In the genomic region with DNA sequence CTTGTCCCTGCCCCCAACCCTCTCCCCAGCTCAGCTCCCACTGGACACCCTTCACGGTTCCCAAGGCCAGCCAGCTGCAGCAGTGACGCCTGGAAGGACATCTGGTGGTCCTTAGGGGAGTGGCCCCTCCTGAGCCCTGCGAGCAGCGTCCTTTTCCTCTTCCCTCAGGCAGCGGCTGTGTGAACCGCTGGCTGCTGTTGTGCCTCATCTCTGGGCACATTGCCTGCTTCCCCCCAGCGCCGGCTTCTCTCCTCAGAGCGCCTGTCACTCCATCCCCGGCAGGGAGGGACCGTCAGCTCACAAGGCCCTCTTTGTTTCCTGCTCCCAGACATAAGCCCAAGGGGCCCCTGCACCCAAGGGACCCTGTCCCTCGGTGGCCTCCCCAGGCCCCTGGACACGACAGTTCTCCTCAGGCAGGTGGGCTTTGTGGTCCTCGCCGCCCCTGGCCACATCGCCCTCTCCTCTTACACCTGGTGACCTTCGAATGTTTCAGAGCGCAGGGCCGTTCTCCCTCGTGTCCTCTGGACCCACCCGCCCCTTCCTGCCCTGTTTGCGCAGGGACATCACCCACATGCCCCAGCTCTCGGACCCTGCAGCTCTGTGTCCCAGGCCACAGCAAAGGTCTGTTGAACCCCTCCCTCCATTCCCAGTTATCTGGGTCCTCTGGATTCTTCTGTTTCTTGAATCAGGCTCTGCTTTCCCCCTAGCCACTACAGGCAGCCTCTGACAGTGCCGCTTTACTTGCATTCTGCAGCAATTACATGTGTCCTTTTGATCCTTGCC, we compare ENCODE assay signal across 11 cellular contexts. TPM values are rescaled to one million over a fixed set of nuclear protein-coding genes. Genes with fewer than 3 reads are reported as not detected.
A peak's percentile ranks its signal among the peaks of the same experiment; 100 is the strongest.
DNase-seq lines count a peak whose midpoint lies in the region; ATAC-seq, FAIRE-seq and TF ChIP-seq lines count a peak whose summit lies in the region.
"Had no signal": no experiment of that assay in that cellular context is flagged by ENCODE, and none has a peak within 500 bp of the region (broad histone marks: within the 10 kb centered on the region; RNA-seq: fewer than 3 reads in every experiment).

No MANE protein-coding gene starts in this region.

- peak overlapping the region; percentile 25 for H3K27ac Mint-ChIP-seq in activated CD4-positive, alpha-beta T cell treated with anti-CD3 and anti-CD28 coated beads, Interleukin-2, amount 10 ng/mL, durations not matched to agents 7 days and 5 days
- H3K27ac Mint-ChIP-seq: B cell had no signal

- H3K9ac ChIP-seq in GM12878 (ENCODE audit: control insufficient read depth, insufficient read depth, low read length), result no peak overlapping the region

- TF ChIP-seq CTCF in GM12878 (IDR thresholded peaks at IDR 0.05 in 2 of 3, conservative IDR thresholded peaks at IDR 0.05 in 1 of 3; ENCODE audit: control insufficient read depth in 2 of 3, extremely low read depth in 1 of 3, insufficient read depth in 1 of 3, low read depth in 3 of 3, low read length in 3 of 3), result no peak

- no peak overlapping the region for H3K4me3 Mint-ChIP-seq in activated CD4-positive, alpha-beta T cell treated with anti-CD3 and anti-CD28 coated beads, Interleukin-2, amount 10 ng/mL, durations not matched to agents 7 days and 5 days
- H3K4me3 Mint-ChIP-seq: B cell had no signal

- H3K4me1 ChIP-seq in GM12878 (ENCODE audit: control insufficient read depth, insufficient read depth, low read length), result no peaks in the 10 kb centered on the region

- H3K9me3 Mint-ChIP-seq in activated CD4-positive, alpha-beta T cell treated with anti-CD3 and anti-CD28 coated beads, Interleukin-2, amount 10 ng/mL, durations not matched to agents 7 days and 5 days, result no peaks in the 10 kb centered on the region

- H3K4me2 ChIP-seq in GM12878 (ENCODE audit: control insufficient read depth, insufficient read depth), result no peak overlapping the region
- H3K4me2 ChIP-seq: hepatocyte had no signal

- peak; percentile 51 for TF ChIP-seq POLR2A in GM12878 (IDR thresholded peaks at IDR 0.05; ENCODE audit: low read depth, low read length)

- no peak for TF ChIP-seq RAD21 in GM12878 (IDR thresholded peaks at IDR 0.05; ENCODE audit: insufficient read depth, low read depth, low read length)

- SMC1A ChIA-PET in GM12878 (lab: Charles Lee; ENCODE audit: uncharacterized antibody, unreplicated experiment), result no interaction called here

- H2AFZ ChIP-seq in GM12878 (ENCODE audit: control insufficient read depth, low read depth, low read length), result no peak overlapping the region
- H2AFZ ChIP-seq: hepatocyte had no signal

- H3K79me2 ChIP-seq in GM12878 (ENCODE audit: control insufficient read depth, insufficient read depth, low read length), result no peaks in the 10 kb centered on the region
- H3K79me2 ChIP-seq: hepatocyte had no signal

- POLR2A ChIA-PET in activated CD4-positive, alpha-beta T cell treated with anti-CD3 and anti-CD28 coated beads, Interleukin-2, amount 10 ng/mL, durations not matched to agents 7 days and 5 days (lab: Charles Lee), result no interaction called here
- POLR2A ChIA-PET in GM12878 (lab: Charles Lee), result no interaction called here

- no peak for FAIRE-seq in GM12878 (lab: Jason Lieb, UNC)

- H3K36me3 ChIP-seq in GM12878 (ENCODE audit: control insufficient read depth in 2 of 2, insufficient read depth in 2 of 2, low read length in 1 of 2), result peaks cover 9 to 17% of the 10 kb centered on the region in 2 experiments; a peak in 3 of 4 replicates

- H3K36me3 Mint-ChIP-seq in activated CD4-positive, alpha-beta T cell treated with anti-CD3 and anti-CD28 coated beads, Interleukin-2, amount 10 ng/mL, durations not matched to agents 7 days and 5 days (ENCODE audit: low read depth), result peaks cover 10% of the 10 kb centered on the region

- no peak overlapping the region for H3K4me3 ChIP-seq in GM12878
- H3K4me3 ChIP-seq: hepatocyte had no signal

- BruUV-seq in GM12878 (replicated peaks; lab: Mats Ljungman, UMichigan), result no TSS peak

- peak; percentile 20 for ATAC-seq in GM12878
- ATAC-seq in HG02610 (IDR thresholded peaks at IDR 0.05; ENCODE audit: unreplicated experiment), result no peak

- CTCF ChIA-PET in activated CD4-positive, alpha-beta T cell treated with anti-CD3 and anti-CD28 coated beads, Interleukin-2, amount 10 ng/mL, durations not matched to agents 7 days and 5 days (lab: Charles Lee), result no interaction called here
- CTCF ChIA-PET in GM12878 (lab: Yijun Ruan, JAX), result no interaction called here

- no peaks in the 10 kb centered on the region for H3K9me3 ChIP-seq in GM12878 (replicated peaks; ENCODE audit: control insufficient read depth, insufficient read depth, low read length)

- WGBS in GM12878 (ENCODE audit: insufficient coverage, insufficient replicate concordance, low lambda C conversion rate, missing lambda C conversion rate), result 90% methylated on average over 24 of the region's 24 CpGs

- no peaks in the 10 kb centered on the region for H4K20me1 ChIP-seq in GM12878 (ENCODE audit: control insufficient read depth, insufficient read depth)

- H3K27me3 ChIP-seq in GM12878 (replicated peaks in 1 of 2; ENCODE audit: control insufficient read depth in 2 of 2, insufficient read depth in 2 of 2, low read length in 1 of 2), result no peaks in the 10 kb centered on the region
- H3K27me3 ChIP-seq: hepatocyte had no signal

- peaks cover 9% of the 10 kb centered on the region for H3K27me3 Mint-ChIP-seq in activated CD4-positive, alpha-beta T cell treated with anti-CD3 and anti-CD28 coated beads, Interleukin-2, amount 10 ng/mL, durations not matched to agents 7 days and 5 days
- H3K27me3 Mint-ChIP-seq: B cell had no signal

- no peak overlapping the region for H3K27ac ChIP-seq in GM12878 (ENCODE audit: control insufficient read depth, insufficient read depth)
- H3K27ac ChIP-seq: hepatocyte had no signal

- RAD21 ChIA-PET in GM12878 (lab: Charles Lee; ENCODE audit: unreplicated experiment), result no interaction called here

- no peak for DNase-seq in activated CD4-positive, alpha-beta T cell treated with anti-CD3 and anti-CD28 coated beads, Interleukin-2, amount 10 ng/mL, durations not matched to agents 7 days and 5 days
- no peak for DNase-seq in activated CD4-positive, alpha-beta T cell treated with anti-CD3 and anti-CD28 coated beads for 1 hour
- no peak for DNase-seq in GM12878 (ENCODE audit: low read depth, low spot score)
- peak; percentile 52 for DNase-seq in iris pigment epithelial cell (ENCODE audit: low read depth)
- DNase-seq in stromal cell of bone marrow (ENCODE audit: low read depth), result peak; percentile 24
- no peak for DNase-seq in DMS79 (lab: John Stamatoyannopoulos, UW)
- DNase-seq in Kasumi-1 (lab: John Stamatoyannopoulos, UW), result no peak
- DNase-seq: activated CD4-positive, alpha-beta T cell treated with anti-CD3 and anti-CD28 coated beads, Interleukin-2, amount 50 U/mL, for 4 hours had no signal

- TF ChIP-seq EP300 in GM12878 (IDR thresholded peaks at IDR 0.05; ENCODE audit: borderline replicate concordance in 1 of 2, control insufficient read depth in 1 of 2, low read depth in 2 of 2, low read length in 2 of 2), result no peak

- intact Hi-C loops in GM12878 (cut with micrococcal nuclease; ENCODE audit: unreplicated experiment), result no loop called here

- in situ Hi-C loops in GM12878 (cut with MboI), result no loop called here

- H3K4me1 Mint-ChIP-seq in activated CD4-positive, alpha-beta T cell treated with anti-CD3 and anti-CD28 coated beads, Interleukin-2, amount 10 ng/mL, durations not matched to agents 7 days and 5 days, result peaks cover 2% of the 10 kb centered on the region

TF ChIP-seq in GM12878, 131 proteins besides CTCF, POLR2A, EP300 and RAD21:
- TF ChIP-seq MTA3 (IDR thresholded peaks at IDR 0.05; ENCODE audit: borderline replicate concordance, low read length) (peak; percentile 58; the same call in 1 of the 2 replicates), NFYA (IDR thresholded peaks at IDR 0.05; ENCODE audit: borderline replicate concordance, low read depth, low read length) (no peak)

RNA-seq across cellular contexts. Expression of gene ANO7, which starts 35.8 kb away (rescaled TPM):
- total RNA-seq in activated CD4-positive, alpha-beta T cell treated with anti-CD3 and anti-CD28 coated beads, Interleukin-2, amount 10 ng/mL, durations not matched to agents 7 days and 5 days, result under 1 TPM; 0.12 TPM
- 19.1 and 21.0 TPM in 2 replicates for total RNA-seq in GM12878 (2013; cell fraction: nucleolus; rRNA removed)
- 0.49 and 0.56 TPM in 2 replicates for total RNA-seq in GM12878 (2014; rRNA removed)
- total RNA-seq in GM12878 (2014; rRNA removed; fragmentation: Illumina TruSeq; extraction: Trizol), result 0.18 and 0.22 TPM in 2 replicates
- 0.88 and 1.4 TPM in 2 replicates for total RNA-seq in GM12878 (2021)
- polyA plus RNA-seq in GM12878 (2011; ENCODE audit: low read depth), result 0.43 TPM
- 0.56 and 1.2 TPM in 2 replicates for polyA plus RNA-seq in GM12878 (2011; rRNA removed)
- polyA plus RNA-seq in GM12878 (2011; cell fraction: cytosol; rRNA removed), result 1.5 TPM in 2 replicates
- 8.0 TPM in 2 replicates for polyA plus RNA-seq in GM12878 (2011; cell fraction: nucleus; rRNA removed)
- 1.8 TPM in 2 replicates for polyA plus RNA-seq in GM12878 (2012)
- polyA plus RNA-seq in GM12878 (2014; fragmentation: Illumina TruSeq; extraction: Trizol), result 0.24 and 0.35 TPM in 2 replicates
- under 1 TPM; 0.08 to 0.11 TPM for polyA plus RNA-seq in GM12878 (2014; fragmentation: Nextera tagmentation; extraction: Ambion mirVana)
- 0.47 and 1.1 TPM in 2 replicates for polyA plus RNA-seq in GM12878 (2014; rRNA removed)
- under 1 TPM; 0.40 to 0.50 TPM for polyA plus RNA-seq in GM12878 (2016; fragmentation: Nextera tagmentation; extraction: Ambion mirVana)
- 2.7 and 3.9 TPM in 2 replicates for polyA minus RNA-seq in GM12878 (2011; rRNA and poly(A)+ RNA removed)
- polyA minus RNA-seq in GM12878 (2011; cell fraction: cytosol; rRNA and poly(A)+ RNA removed), result 1.0 and 1.6 TPM in 2 replicates
- polyA minus RNA-seq in GM12878 (2011; cell fraction: nucleus; rRNA and poly(A)+ RNA removed), result 3.6 and 5.7 TPM in 2 replicates

Comparison
In these comparisons a context has a peak if more than half of its experiments do, and no peak if none do; other contexts are left out.
1. DNase-seq: peak in iris pigment epithelial cell (single experiment) and stromal cell of bone marrow (single experiment); none in activated CD4-positive, alpha-beta T cell treated with anti-CD3 and anti-CD28 coated beads, Interleukin-2, amount 10 ng/mL, durations not matched to agents 7 days and 5 days (single experiment), activated CD4-positive, alpha-beta T cell treated with anti-CD3 and anti-CD28 coated beads for 1 hour (single experiment), GM12878 (single experiment), DMS79 (single experiment) and Kasumi-1 (0 of 2).